ENCODE assay signal across 2 cellular contexts in genomic region chr17:73123606-73124320, GRCh38.
TF ChIP-seq lines count a peak whose summit lies in the region.

No MANE protein-coding gene starts in this region.

TF ChIP-seq in HCT116, 20 proteins besides CTCF, POLR2A, EP300 and RAD21:
- TF ChIP-seq CBX3 (IDR thresholded peaks at IDR 0.05; ENCODE audit: low read depth): no peak
- TF ChIP-seq ZFX (IDR thresholded peaks at IDR 0.05): 0 out of 2 replicates have a peak, but pooled peaks have one; percentile 1

TF ChIP-seq in H1, 55 proteins besides CTCF, POLR2A, EP300 and RAD21:
- TF ChIP-seq MAFK (IDR thresholded peaks at IDR 0.05; ENCODE audit: low read depth, low read length): no peak
- TF ChIP-seq CBX5 (IDR thresholded peaks at IDR 0.05; ENCODE audit: low read depth, low read length): no peak
- no peak for TF ChIP-seq TBP (IDR thresholded peaks at IDR 0.05; ENCODE audit: low read depth, low read length)
- no peak for TF ChIP-seq SAP30 (IDR thresholded peaks at IDR 0.05; ENCODE audit: insufficient read depth, insufficient replicate concordance, low read length)
- TF ChIP-seq JUND (IDR thresholded peaks at IDR 0.05; ENCODE audit: low read length): no peak
- TF ChIP-seq TEAD4 (IDR thresholded peaks at IDR 0.05; ENCODE audit: low read depth, low read length): no peak
- no peak for TF ChIP-seq SIX5 (IDR thresholded peaks at IDR 0.05; ENCODE audit: low read depth, low read length)
- no peak for TF ChIP-seq SP2 (IDR thresholded peaks at IDR 0.05; ENCODE audit: low read length)
- TF ChIP-seq CTBP2 (IDR thresholded peaks at IDR 0.05; ENCODE audit: borderline replicate concordance, insufficient read depth, insufficient read length, low read length): no peak
- TF ChIP-seq GABPA (IDR thresholded peaks at IDR 0.05; ENCODE audit: borderline replicate concordance, insufficient read depth, low read length): no peak
- no peak for TF ChIP-seq EGR1 (IDR thresholded peaks at IDR 0.05; ENCODE audit: borderline replicate concordance, low read depth, low read length)
- TF ChIP-seq YY1 (IDR thresholded peaks at IDR 0.05; ENCODE audit: low read depth, low read length): no peak
